ENCODE assay signal across 29 cellular contexts in genomic region chr5:2836133-2836532, GRCh38.
"Had no signal": no experiment of that assay in that cellular context is flagged by ENCODE, and none has a peak within 500 bp of the region (broad histone marks: within the 10 kb centered on the region; RNA-seq: fewer than 3 reads in every experiment).

No MANE protein-coding gene starts in this region.

- H3K27ac ChIP-seq: ascending aorta, cardiac muscle cell, colonic mucosa, SJSA1, WERI-Rb-1 had no signal

- H3K4me3 ChIP-seq: ascending aorta, cardiac muscle cell, colonic mucosa, MG63, SJSA1 had no signal

- H3K36me3 ChIP-seq: ascending aorta, cardiac muscle cell, colonic mucosa, MG63, SJSA1, WERI-Rb-1 had no signal

- H3K9me3 ChIP-seq: ascending aorta, colonic mucosa, MG63 had no signal

- H3K27me3 ChIP-seq: ascending aorta, cardiac muscle cell, colonic mucosa, SJSA1 had no signal

- DNase-seq: activated CD4-positive, alpha-beta T cell treated with anti-CD3 and anti-CD28 coated beads for 1 hour; activated CD4-positive, alpha-beta T cell treated with anti-CD3 and anti-CD28 coated beads for 48 hours; activated CD4-positive, CD25-positive, alpha-beta regulatory T cell; activated CD8-positive, alpha-beta T cell treated with anti-CD3 and anti-CD28 coated beads for 36 hours; activated effector memory CD4-positive, alpha-beta T cell treated with anti-CD3 and anti-CD28 coated beads, Interleukin-2, amount 50 U/mL, for 16 hours; activated naive CD4-positive, alpha-beta T cell; activated naive CD8-positive, alpha-beta T cell treated with anti-CD3 and anti-CD28 coated beads, Interleukin-2, amount 10 ng/mL, durations not matched to agents 7 days and 5 days; activated T-cell treated with anti-CD3 and anti-CD28 coated beads, Interleukin-2, amount 50 U/mL, for 1 hour; activated T-cell treated with anti-CD3 and anti-CD28 coated beads, Interleukin-2, amount 50 U/mL, for 72 hours; amygdala; colonic mucosa; Kasumi-1; KG1; MG63; NCI-H1092; NCI-H1436 treated with DMSO at 0.1 percent for 48 hours; NCI-H1694 treated with DMSO at 0.1 percent for 48 hours; NCI-H2029; NCI-H345; NCI-H510A treated with DMSO at 0.1 percent for 48 hours; NCI-H69; SHP77; T-helper 1 cell; T-helper 2 cell; T-helper 9 cell; WERI-Rb-1 had no signal

- H3K4me1 ChIP-seq: ascending aorta, colonic mucosa, SJSA1 had no signal
